In the genomic region with DNA sequence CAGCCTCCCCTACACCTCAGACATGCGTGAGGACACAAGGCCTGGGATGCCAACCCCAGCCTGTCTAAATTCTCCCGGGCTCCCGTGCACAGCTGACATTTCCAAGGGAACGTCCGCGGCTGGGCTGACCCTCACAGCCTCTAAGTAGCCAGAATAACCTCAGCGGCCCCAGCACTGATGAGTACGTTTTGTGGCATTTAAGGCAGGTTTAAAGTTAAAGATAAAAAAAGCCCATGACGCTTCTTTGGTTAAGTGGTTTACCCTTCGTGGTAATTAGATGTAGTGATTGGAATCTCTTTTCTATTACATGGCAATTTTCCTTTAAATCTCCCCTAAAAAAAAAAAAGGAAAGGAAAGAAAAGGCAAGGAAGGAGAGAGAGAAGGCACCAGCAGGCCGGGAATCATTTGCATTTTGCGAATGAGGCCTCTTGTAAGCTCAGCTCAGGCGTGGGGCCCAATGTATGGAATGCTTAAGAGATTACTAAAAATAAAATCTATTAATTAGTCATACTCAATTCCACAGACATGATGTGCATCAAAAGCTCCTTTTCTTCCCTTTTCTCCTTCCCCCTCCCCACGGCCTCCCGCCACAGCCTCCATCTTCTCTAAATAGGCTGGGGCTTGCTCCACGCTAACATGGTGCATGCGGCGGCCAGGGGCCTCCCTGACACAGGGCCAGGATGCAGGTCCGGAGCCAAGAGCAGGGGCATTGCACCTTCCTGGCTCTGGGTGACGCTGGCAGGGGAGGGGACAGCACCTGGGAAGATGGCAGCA, we compare ENCODE assay signal across 10 cellular contexts. TPM values are rescaled to one million over a fixed set of nuclear protein-coding genes. Genes with fewer than 3 reads are reported as not detected.
DNase-seq lines count a peak whose midpoint lies in the region; FAIRE-seq and TF ChIP-seq lines count a peak whose summit lies in the region.
"Had no signal": no experiment of that assay in that cellular context is flagged by ENCODE, and none has a peak within 500 bp of the region (broad histone marks: within the 10 kb centered on the region; RNA-seq: fewer than 3 reads in every experiment).

No MANE protein-coding gene starts in this region.

- TF ChIP-seq POLR2A in H1 (IDR thresholded peaks at IDR 0.05; ENCODE audit: control extremely low read depth in 1 of 2, low read depth in 2 of 2, low read length in 2 of 2): no peak

- H2AFZ ChIP-seq in H1 (ENCODE audit: low read length): no peak overlapping the region

- H3K27me3 ChIP-seq in H1 (replicated peaks in 1 of 4; ENCODE audit: control insufficient read depth in 3 of 4, extremely low read depth in 1 of 4, insufficient read depth in 3 of 4, low read length in 3 of 4): peaks cover 0 to 13% (median 4%) of the 10 kb centered on the region in 4 experiments; a peak in 4 of 7 replicates
- H3K27me3 ChIP-seq: vagina had no signal

- H4K8ac ChIP-seq in H1 (ENCODE audit: extremely low read depth, insufficient read depth, low read length): peak overlapping the region; percentile 21

- H3K4me3 ChIP-seq in H1 (ENCODE audit: extremely low read depth in 1 of 4, insufficient read depth in 2 of 4, low read depth in 3 of 4, low read length in 4 of 4): no peak overlapping the region
- H3K4me3 ChIP-seq: vagina had no signal

- no peak overlapping the region for H3K4ac ChIP-seq in H1 (replicated peaks; ENCODE audit: insufficient read length, low read depth, low read length)

- H3K23ac ChIP-seq in H1 (ENCODE audit: insufficient read length): no peak overlapping the region

- H4K91ac ChIP-seq in H1 (replicated peaks; ENCODE audit: insufficient read length, low read length): peak overlapping the region; percentile 34

- WGBS in H1 (ENCODE audit: extremely low coverage in 1 of 2, insufficient coverage in 1 of 2, insufficient read length in 1 of 2, insufficient replicate concordance in 2 of 2, low coverage in 1 of 2, low lambda C conversion rate in 2 of 2, missing lambda C conversion rate in 1 of 2), 2 experiments: 62% methylated on average over 18 of the region's 20 CpGs; no CpG with 5 or more reads in 1 of the 2 experiments

- no peak for TF ChIP-seq EP300 in H1 (IDR thresholded peaks at IDR 0.05; ENCODE audit: borderline replicate concordance in 1 of 2, low read depth in 2 of 2, low read length in 2 of 2)

- H3K18ac ChIP-seq in H1 (ENCODE audit: extremely low read depth, low read length): peak overlapping the region; percentile 55; the same call in 1 of the 2 replicates

- DNase-seq in COLO829 (ENCODE audit: low spot score): peak; percentile 74
- peak; percentile 3 for DNase-seq in MV-4-11 (lab: John Stamatoyannopoulos, UW)
- no peak for DNase-seq in H1 (ENCODE audit: low read depth in 1 of 2, low spot score in 2 of 2)
- peak; percentile 71 for DNase-seq in non-pigmented ciliary epithelial cell (ENCODE audit: low read depth)
- no peak for DNase-seq in NCI-H524 (lab: John Stamatoyannopoulos, UW)
- no peak for DNase-seq in activated CD8-positive, alpha-beta memory T cell treated with anti-CD3 and anti-CD28 coated beads, Interleukin-2, amount 50 U/mL, for 48 hours
- DNase-seq in COR-L47 (lab: John Stamatoyannopoulos, UW): no peak
- no peak for DNase-seq in activated naive CD4-positive, alpha-beta T cell treated with anti-CD3 and anti-CD28 coated beads, Interleukin-2, amount 50 U/mL, for 16 hours
- DNase-seq: SIG-M5 had no signal

- no peaks in the 10 kb centered on the region for H4K20me1 ChIP-seq in H1 (replicated peaks in 1 of 2; ENCODE audit: control insufficient read depth in 1 of 2, insufficient read depth in 2 of 2, low read length in 2 of 2)

- H3K4me2 ChIP-seq in H1 (ENCODE audit: insufficient read depth in 1 of 2, low read depth in 2 of 2, low read length in 2 of 2): peak overlapping the region; percentile 2 to 41; a peak in 2 of 4 replicates

- H2BK120ac ChIP-seq in H1 (replicated peaks; ENCODE audit: low read depth, low read length): peak overlapping the region; percentile 30

- H3K9ac ChIP-seq in H1 (replicated peaks in 1 of 4; ENCODE audit: extremely low read depth in 1 of 4, low read depth in 3 of 4, low read length in 3 of 4): no peak overlapping the region

- H3K79me1 ChIP-seq in H1 (ENCODE audit: low read depth, low read length): no peaks in the 10 kb centered on the region

- peak overlapping the region; percentile 40; the same call in 1 of the 2 replicates for H2BK15ac ChIP-seq in H1 (ENCODE audit: low read length)

- H3K9me3 ChIP-seq in H1 (ENCODE audit: insufficient read depth in 2 of 2, low read depth in 1 of 2, low read length in 1 of 2): no peaks in the 10 kb centered on the region
- H3K9me3 ChIP-seq: vagina had no signal

- H3K56ac ChIP-seq in H1 (replicated peaks; ENCODE audit: insufficient read length, low read depth, low read length): no peak overlapping the region

- TF ChIP-seq RAD21 in H1 (IDR thresholded peaks at IDR 0.05 in 1 of 2, conservative IDR thresholded peaks at IDR 0.05 in 1 of 2; ENCODE audit: low read depth in 2 of 2, low read length in 2 of 2): no peak

- FAIRE-seq in H1 (lab: Jason Lieb, UNC): peak; percentile 36

- H3K36me3 ChIP-seq in H1 (ENCODE audit: control insufficient read depth in 2 of 4, insufficient read depth in 4 of 4, low read length in 3 of 4): no peaks in the 10 kb centered on the region
- H3K36me3 ChIP-seq: vagina had no signal

- H2BK5ac ChIP-seq in H1 (ENCODE audit: low read depth, low read length): 0 out of 2 replicates have a peak overlapping the region, but pooled peaks have one; percentile 69

- no peak overlapping the region for H2BK20ac ChIP-seq in H1 (ENCODE audit: low read length)

- no peaks in the 10 kb centered on the region for H3K79me2 ChIP-seq in H1 (ENCODE audit: control insufficient read depth in 1 of 2, insufficient read depth in 2 of 2, low read length in 2 of 2)

- peaks cover 0 to 24% (median 17%) of the 10 kb centered on the region in 4 experiments; a peak in 6 of 7 replicates for H3K4me1 ChIP-seq in H1 (replicated peaks in 1 of 4; ENCODE audit: control insufficient read depth in 3 of 4, insufficient read depth in 4 of 4, low read length in 3 of 4)

- H2AK5ac ChIP-seq in H1 (ENCODE audit: low read depth, low read length): no peak overlapping the region

- POLR2A ChIA-PET in H1 (lab: Charles Lee; ENCODE audit: partially characterized antibody): interaction anchor here (0.8 to 2.6 kb wide), 5 partner anchors 10 to 115 kb away, joined by 3 to 16 read pairs (median 4); no protein-coding TSS in a partner anchor

- no peak overlapping the region for H3K14ac ChIP-seq in H1 (ENCODE audit: insufficient read length)

- H4K5ac ChIP-seq in H1 (ENCODE audit: insufficient read length, low read depth, low read length): no peak overlapping the region

- CTCF ChIA-PET in H1 (lab: Charles Lee; ENCODE audit: partially characterized antibody): interaction anchor here (0.8 to 2.6 kb wide), 15 partner anchors 10 to 124 kb away, joined by 3 to 21 read pairs (median 4); no protein-coding TSS in a partner anchor

- H3K27ac ChIP-seq in H1 (ENCODE audit: low read depth, low read length): no peak overlapping the region
- H3K27ac ChIP-seq: vagina had no signal

- H2BK12ac ChIP-seq in H1 (ENCODE audit: low read depth, low read length): peak overlapping the region; percentile 78; the same call in 1 of the 2 replicates

- no peak for TF ChIP-seq CTCF in H1 (IDR thresholded peaks at IDR 0.05; ENCODE audit: control extremely low read depth in 1 of 3, insufficient read depth in 1 of 3, low read depth in 1 of 3, low read length in 3 of 3)

- H3K23me2 ChIP-seq in H1 (ENCODE audit: low read depth, low read length): no peaks in the 10 kb centered on the region

TF ChIP-seq in H1, 55 proteins besides CTCF, POLR2A, EP300 and RAD21:
- TF ChIP-seq EGR1 (IDR thresholded peaks at IDR 0.05; ENCODE audit: borderline replicate concordance, low read depth, low read length) (0 out of 2 replicates have a peak, but pooled peaks have one; percentile 4), TAF1 (IDR thresholded peaks at IDR 0.05; ENCODE audit: low read depth, low read length) (no peak), SP4 (IDR thresholded peaks at IDR 0.05; ENCODE audit: low read length) (no peak), SP1 (IDR thresholded peaks at IDR 0.05; ENCODE audit: low read depth, low read length) (no peak), GABPA (IDR thresholded peaks at IDR 0.05; ENCODE audit: borderline replicate concordance, insufficient read depth, low read length) (0 out of 2 replicates have a peak, but pooled peaks have one; percentile 17), CHD1 (IDR thresholded peaks at IDR 0.05; ENCODE audit: low read depth, low read length) (no peak)
- TF ChIP-seq, protein P1, sequence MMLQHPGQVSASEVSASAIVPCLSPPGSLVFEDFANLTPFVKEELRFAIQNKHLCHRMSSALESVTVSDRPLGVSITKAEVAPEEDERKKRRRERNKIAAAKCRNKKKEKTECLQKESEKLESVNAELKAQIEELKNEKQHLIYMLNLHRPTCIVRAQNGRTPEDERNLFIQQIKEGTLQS (IDR thresholded peaks at IDR 0.05; ENCODE audit: insufficient read depth, low read depth, low read length): no peak
- TF ChIP-seq, protein P2, sequence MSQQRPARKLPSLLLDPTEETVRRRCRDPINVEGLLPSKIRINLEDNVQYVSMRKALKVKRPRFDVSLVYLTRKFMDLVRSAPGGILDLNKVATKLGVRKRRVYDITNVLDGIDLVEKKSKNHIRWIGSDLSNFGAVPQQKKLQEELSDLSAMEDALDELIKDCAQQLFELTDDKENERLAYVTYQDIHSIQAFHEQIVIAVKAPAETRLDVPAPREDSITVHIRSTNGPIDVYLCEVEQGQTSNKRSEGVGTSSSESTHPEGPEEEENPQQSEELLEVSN (IDR thresholded peaks at IDR 0.05): peak; percentile 21; the same call in 1 of the 2 replicates

RNA-seq across cellular contexts. Expression of gene MACROD1, which starts 44.1 kb away (rescaled TPM):
- 19.5 and 19.6 TPM in 2 replicates for total RNA-seq in H1 (2021; fragmentation: NEBNext Ultra II Directional; extraction: Animal tissue kit (Norgen Biotek cat#: 25700))
- polyA plus RNA-seq in H1 (2011; rRNA removed): 34.1 and 107 TPM in 2 replicates
- polyA plus RNA-seq in H1 (2011; cell fraction: cytosol; rRNA removed): 32.4 TPM
- 76.9 TPM for polyA plus RNA-seq in H1 (2011; cell fraction: nucleus; rRNA removed)
- polyA plus RNA-seq in H1 (2012, experiment 1 of 2): 11.6 to 26.0 TPM (median 19.7 TPM) in 4 replicates
- 38.9 TPM for polyA plus RNA-seq in H1 (2012, experiment 2 of 2)
- 15.5 TPM for polyA plus RNA-seq in H1 (2013, experiment 1 of 2)
- 18.0 TPM for polyA plus RNA-seq in H1 (2013, experiment 2 of 2)
- 1.8 and 2.5 TPM in 2 replicates for polyA minus RNA-seq in H1 (2011; rRNA and poly(A)+ RNA removed)
- polyA minus RNA-seq in H1 (2011; cell fraction: cytosol; rRNA and poly(A)+ RNA removed): 21.4 TPM
- polyA minus RNA-seq in H1 (2011; cell fraction: nucleus; rRNA and poly(A)+ RNA removed): 16.9 TPM

Comparison
In these comparisons a context has a peak if more than half of its experiments do, and no peak if none do; other contexts are left out.
1. DNase-seq: peak in COLO829 (single experiment), MV-4-11 (single experiment) and non-pigmented ciliary epithelial cell (single experiment); none in H1 (0 of 2), NCI-H524 (0 of 2), activated CD8-positive, alpha-beta memory T cell treated with anti-CD3 and anti-CD28 coated beads, Interleukin-2, amount 50 U/mL, for 48 hours (single experiment), COR-L47 (single experiment) and activated naive CD4-positive, alpha-beta T cell treated with anti-CD3 and anti-CD28 coated beads, Interleukin-2, amount 50 U/mL, for 16 hours (single experiment).